ENCODE assay signal across 10 cellular contexts in genomic region chr22:30064172-30064571, GRCh38. TPM values are rescaled to one million over a fixed set of nuclear protein-coding genes. Genes with fewer than 3 reads are reported as not detected.
"Had no signal": no experiment of that assay in that cellular context is flagged by ENCODE, and none has a peak within 500 bp of the region (broad histone marks: within the 10 kb centered on the region; RNA-seq: fewer than 3 reads in every experiment).

No MANE protein-coding gene starts in this region.

- H2AFZ ChIP-seq: GM23248 had no signal

- H3K9ac ChIP-seq: GM23248 had no signal

- H3K36me3 ChIP-seq: HAP-1 had no signal

- H3K4me3 ChIP-seq: GM23248, HAP-1 had no signal

- H3K27ac ChIP-seq: GM23248 had no signal

- FAIRE-seq: HTR-8/SVneo had no signal

- DNase-seq: GM23248, GOT3, H7, KG1 had no signal

- ATAC-seq: HCT116 had no signal

- H3K4me1 ChIP-seq: HAP-1 had no signal

RNA-seq across cellular contexts. Expression of gene HORMAD2, which starts 16.1 kb away (rescaled TPM):
- total RNA-seq: GM23248, H4, H7, HT-29 had no signal
- polyA plus RNA-seq: GM23248, IgD-negative memory B cell had no signal
